Comparison of ENCODE assay signal across 1 cellular context in the genomic region with DNA sequence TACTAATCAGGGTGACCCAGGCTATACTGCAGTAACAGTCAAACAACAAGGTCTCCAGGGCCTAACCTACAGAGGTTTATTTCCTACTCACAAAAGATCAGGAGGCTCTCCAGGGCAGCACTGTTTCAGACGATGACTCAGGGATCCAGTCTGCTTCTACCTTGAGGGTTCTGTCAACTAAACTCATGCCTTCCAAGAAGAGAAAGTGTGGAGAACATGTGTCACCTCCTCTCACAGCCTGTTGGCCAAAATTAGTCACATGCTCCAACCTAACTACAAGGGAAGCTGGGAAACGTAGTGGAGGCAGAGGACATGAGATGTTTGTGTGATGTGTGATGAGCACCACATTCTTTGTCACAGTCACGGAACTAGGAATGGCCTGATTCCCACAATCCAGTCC.
TF ChIP-seq lines count a peak whose summit lies in the region.

No MANE protein-coding gene starts in this region.

TF ChIP-seq in SK-N-SH treated with all-trans-retinoic acid at 6 μM for 48 hours, 23 proteins besides CTCF, POLR2A, EP300 and RAD21 (continued from another document):
- TF ChIP-seq, protein P1, sequence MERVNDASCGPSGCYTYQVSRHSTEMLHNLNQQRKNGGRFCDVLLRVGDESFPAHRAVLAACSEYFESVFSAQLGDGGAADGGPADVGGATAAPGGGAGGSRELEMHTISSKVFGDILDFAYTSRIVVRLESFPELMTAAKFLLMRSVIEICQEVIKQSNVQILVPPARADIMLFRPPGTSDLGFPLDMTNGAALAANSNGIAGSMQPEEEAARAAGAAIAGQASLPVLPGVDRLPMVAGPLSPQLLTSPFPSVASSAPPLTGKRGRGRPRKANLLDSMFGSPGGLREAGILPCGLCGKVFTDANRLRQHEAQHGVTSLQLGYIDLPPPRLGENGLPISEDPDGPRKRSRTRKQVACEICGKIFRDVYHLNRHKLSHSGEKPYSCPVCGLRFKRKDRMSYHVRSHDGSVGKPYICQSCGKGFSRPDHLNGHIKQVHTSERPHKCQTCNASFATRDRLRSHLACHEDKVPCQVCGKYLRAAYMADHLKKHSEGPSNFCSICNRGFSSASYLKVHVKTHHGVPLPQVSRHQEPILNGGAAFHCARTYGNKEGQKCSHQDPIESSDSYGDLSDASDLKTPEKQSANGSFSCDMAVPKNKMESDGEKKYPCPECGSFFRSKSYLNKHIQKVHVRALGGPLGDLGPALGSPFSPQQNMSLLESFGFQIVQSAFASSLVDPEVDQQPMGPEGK (CRISPR knock-in tag; IDR thresholded peaks at IDR 0.05; ENCODE audit: borderline replicate concordance) = no peak
- no peak for TF ChIP-seq ZNF8 (CRISPR knock-in tag; IDR thresholded peaks at IDR 0.05)
- TF ChIP-seq ISL1 (CRISPR knock-in tag; IDR thresholded peaks at IDR 0.05) = no peak
- no peak for TF ChIP-seq ZNF70 (CRISPR knock-in tag; IDR thresholded peaks at IDR 0.05)
- no peak for TF ChIP-seq ZFP3 (CRISPR knock-in tag; IDR thresholded peaks at IDR 0.05)
- no peak for TF ChIP-seq ZFP30 (CRISPR knock-in tag; IDR thresholded peaks at IDR 0.05)
- TF ChIP-seq SNAI2 (CRISPR knock-in tag; IDR thresholded peaks at IDR 0.05) = no peak
- no peak for TF ChIP-seq CSDC2 (CRISPR knock-in tag; IDR thresholded peaks at IDR 0.05)
- no peak for TF ChIP-seq ARNTL (CRISPR knock-in tag; IDR thresholded peaks at IDR 0.05; ENCODE audit: borderline replicate concordance, low read depth)
- TF ChIP-seq TOX (CRISPR knock-in tag; IDR thresholded peaks at IDR 0.05; ENCODE audit: borderline replicate concordance) = no peak
